Comparison of ENCODE assay signal across 14 cellular contexts in the genomic region with DNA sequence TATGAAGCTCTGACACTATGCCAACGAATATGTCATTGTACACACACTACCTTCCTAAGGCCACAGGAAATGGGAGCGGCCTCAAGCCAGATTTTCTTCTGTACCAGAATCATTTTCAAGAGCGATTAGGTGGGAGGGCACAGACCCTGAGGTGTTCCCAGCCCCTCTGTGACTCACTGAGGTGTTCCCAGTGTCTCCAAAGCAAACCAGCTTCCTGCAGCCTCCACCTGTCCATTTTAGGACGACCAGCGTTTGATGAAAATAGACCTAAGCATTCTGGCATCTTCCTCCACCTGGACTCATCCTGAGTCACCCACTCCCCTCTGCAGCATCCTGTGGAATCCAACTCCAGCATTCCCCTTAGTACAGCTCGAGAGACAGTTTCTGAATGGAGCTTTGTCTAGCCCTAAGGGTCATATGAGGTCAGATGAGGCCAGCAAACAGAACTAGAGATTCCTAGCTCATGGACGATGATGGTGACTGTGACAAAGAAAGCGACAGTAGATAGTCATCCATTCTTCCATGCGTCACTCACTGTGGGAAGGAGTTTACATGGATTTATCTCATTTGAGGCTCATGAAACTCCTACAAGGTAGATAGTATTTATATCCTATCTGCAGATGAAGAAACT.
"Had no signal": no experiment of that assay in that cellular context is flagged by ENCODE, and none has a peak within 500 bp of the region (broad histone marks: within the 10 kb centered on the region; RNA-seq: fewer than 3 reads in every experiment).

No MANE protein-coding gene starts in this region.

- H3K27ac ChIP-seq: esophagus squamous epithelium, neutrophil, tibial nerve, WERI-Rb-1 had no signal

- H3K9me3 ChIP-seq: esophagus squamous epithelium, neutrophil had no signal

- ATAC-seq: stimulated activated naive CD8-positive, alpha-beta T cell treated with anti-CD3 and anti-CD28 coated beads, Interleukin-15, Interleukin-2, amounts not matched to agents 100 U/mL and 50 U/mL, for 24 hours had no signal

- FAIRE-seq: endothelial cell of umbilical vein had no signal

- DNase-seq: activated CD4-positive, alpha-beta T cell treated with anti-CD3 and anti-CD28 coated beads for 1 hour; activated CD4-positive, alpha-beta T cell treated with anti-CD3 and anti-CD28 coated beads, Interleukin-2, amount 50 U/mL, for 48 hours; amniotic stem cell; dermis blood vessel endothelial cell; effector memory CD4-positive, alpha-beta T cell; esophagus squamous epithelium; immature natural killer cell; posterior cingulate gyrus; stimulated activated CD4-positive, alpha-beta T cell treated with anti-CD3 and anti-CD28 coated beads, Interleukin-2, amount 100 ng/mL, for 24 hours; stimulated activated naive CD8-positive, alpha-beta T cell treated with anti-CD3 and anti-CD28 coated beads, Interleukin-15, Interleukin-2, amounts not matched to agents 100 U/mL and 50 U/mL, for 24 hours; WERI-Rb-1 had no signal

- H3K4me3 ChIP-seq: esophagus squamous epithelium, tibial nerve had no signal

- H3K27me3 ChIP-seq: esophagus squamous epithelium, neutrophil, tibial nerve had no signal

- H3K36me3 ChIP-seq: esophagus squamous epithelium, neutrophil, tibial nerve, WERI-Rb-1 had no signal

- H3K4me1 ChIP-seq: esophagus squamous epithelium, tibial nerve had no signal
